8 cellular contexts compared by ENCODE assay signal in the genomic region with DNA sequence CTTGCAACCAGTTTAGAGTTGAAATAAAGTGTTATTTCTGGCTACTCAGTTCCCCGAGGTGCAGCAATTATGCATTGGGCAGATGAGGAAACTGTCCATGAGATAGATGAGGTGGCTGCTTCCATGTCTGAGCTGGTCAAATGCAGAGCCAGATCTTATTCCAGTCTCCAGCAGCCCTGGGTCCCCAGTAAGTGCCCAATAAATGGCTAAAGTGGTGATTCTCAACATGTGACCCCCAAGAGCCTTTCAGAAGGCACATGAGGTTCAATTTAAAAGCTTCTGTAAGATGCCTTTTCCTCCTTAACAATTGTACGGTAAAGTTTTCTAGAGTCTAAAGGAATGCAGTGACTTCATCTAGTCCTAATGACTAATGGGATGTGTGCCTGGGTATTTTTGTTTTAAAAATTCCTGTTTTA. TPM values are rescaled to one million over a fixed set of nuclear protein-coding genes. Genes with fewer than 3 reads are reported as not detected.
DNase-seq lines count a peak whose midpoint lies in the region; ATAC-seq and TF ChIP-seq lines count a peak whose summit lies in the region.

No MANE protein-coding gene starts in this region.

- no peaks in the 10 kb centered on the region for H3K79me1 ChIP-seq in neuronal stem cell (ENCODE audit: low read depth, low read length)

- H3K4me3 ChIP-seq in neuronal stem cell (ENCODE audit: low read length in 2 of 2), result no peak overlapping the region

- H3K9ac ChIP-seq in neuronal stem cell (ENCODE audit: low read depth, low read length, poor library complexity), result no peak overlapping the region

- H3K36me3 ChIP-seq in neuronal stem cell (replicated peaks in 1 of 2; ENCODE audit: control insufficient read depth in 2 of 2, insufficient read depth in 2 of 2, low read length in 2 of 2), result peaks cover 0 to 30% of the 10 kb centered on the region in 2 donors

- no peak overlapping the region for H2BK12ac ChIP-seq in neuronal stem cell (ENCODE audit: low read length)

- peaks cover 13% of the 10 kb centered on the region for H3K36me3 Mint-ChIP-seq in brain
- H3K36me3 Mint-ChIP-seq in activated T-helper 1 cell treated with anti-CD3 and anti-CD28 coated beads, Interleukin-12 subunit alpha, Interleukin-12 subunit beta, Interleukin-2, Interleukin-4 antibody, amounts not matched to agents 30 ng/mL and 10 ng/mL and 1 ng/mL, durations not matched to agents 14 hours and 24 hours and 36 hours (ENCODE audit: low read depth), result peaks cover 31% of the 10 kb centered on the region

- no peak overlapping the region for H3K23ac ChIP-seq in neuronal stem cell (ENCODE audit: low read depth, low read length, poor library complexity)

- no peaks in the 10 kb centered on the region for H3K9me3 ChIP-seq in neuronal stem cell (replicated peaks in 1 of 2; ENCODE audit: control insufficient read depth in 2 of 2, insufficient read depth in 1 of 2, low read depth in 1 of 2, low read length in 2 of 2)

- TF ChIP-seq CTCF in brain (conservative IDR thresholded peaks at IDR 0.05), result peak in 1 of 2 experiments; percentile 52

- no peak overlapping the region for H2BK5ac ChIP-seq in neuronal stem cell (ENCODE audit: low read length)

- H3K27ac ChIP-seq in neuronal stem cell (replicated peaks; ENCODE audit: low read length), result no peak overlapping the region

- no peak overlapping the region for H2BK15ac ChIP-seq in neuronal stem cell (ENCODE audit: low read length)

- H3K4me2 ChIP-seq in neuronal stem cell (ENCODE audit: insufficient read depth, low read length, poor library complexity, severe bottlenecking), result no peak overlapping the region

- H3K4me3 Mint-ChIP-seq in brain, result peak overlapping the region in 2 of 5 experiments; percentile 54 to 68
- no peak overlapping the region for H3K4me3 Mint-ChIP-seq in activated T-helper 1 cell treated with anti-CD3 and anti-CD28 coated beads, Interleukin-12 subunit alpha, Interleukin-12 subunit beta, Interleukin-2, Interleukin-4 antibody, amounts not matched to agents 30 ng/mL and 10 ng/mL and 1 ng/mL, durations not matched to agents 14 hours and 24 hours and 36 hours

- H2AK5ac ChIP-seq in neuronal stem cell (ENCODE audit: low read depth, low read length), result no peak overlapping the region

- WGBS in neuronal stem cell (ENCODE audit: extremely low coverage in 2 of 2, insufficient read length in 2 of 2, insufficient replicate concordance in 1 of 2), 2 donors, result no CpG with 5 or more reads among the region's 2 CpGs

- peaks cover 5 to 9% of the 10 kb centered on the region in 2 donors for H3K4me1 ChIP-seq in neuronal stem cell (ENCODE audit: control insufficient read depth in 2 of 2, insufficient read depth in 1 of 2, low read depth in 1 of 2, low read length in 2 of 2)

- no peaks in the 10 kb centered on the region for H3K27me3 ChIP-seq in neuronal stem cell (ENCODE audit: control insufficient read depth in 3 of 3, insufficient read depth in 3 of 3, low read depth in 1 of 3, low read length in 3 of 3)

- ATAC-seq in GM18502 (IDR thresholded peaks at IDR 0.05; ENCODE audit: poor library complexity, unreplicated experiment) (peak; percentile 10), HG02938 (IDR thresholded peaks at IDR 0.05; ENCODE audit: unreplicated experiment) (peak; percentile 14)

- H3K4ac ChIP-seq in neuronal stem cell (ENCODE audit: low read length), result no peak overlapping the region

- H3K9me3 Mint-ChIP-seq in brain, result no peaks in the 10 kb centered on the region
- H3K9me3 Mint-ChIP-seq in activated T-helper 1 cell treated with anti-CD3 and anti-CD28 coated beads, Interleukin-12 subunit alpha, Interleukin-12 subunit beta, Interleukin-2, Interleukin-4 antibody, amounts not matched to agents 30 ng/mL and 10 ng/mL and 1 ng/mL, durations not matched to agents 14 hours and 24 hours and 36 hours, result no peaks in the 10 kb centered on the region

- no peak for DNase-seq in neuronal stem cell (ENCODE audit: low spot score)
- no peak for DNase-seq in activated T-helper 1 cell treated with anti-CD3 and anti-CD28 coated beads, Interleukin-12 subunit alpha, Interleukin-12 subunit beta, Interleukin-2, Interleukin-4 antibody, amounts not matched to agents 30 ng/mL and 10 ng/mL and 1 ng/mL, durations not matched to agents 14 hours and 24 hours and 36 hours (ENCODE audit: low spot score)
- DNase-seq in NCI-H524 treated with DMSO at 0.1 percent for 48 hours (lab: John Stamatoyannopoulos, UW), result no peak
- no peak for DNase-seq in activated CD4-positive, alpha-beta T cell treated with anti-CD3 and anti-CD28 coated beads for 1 hour
- DNase-seq in DMS79 treated with DMSO at 0.1 percent for 48 hours (lab: John Stamatoyannopoulos, UW), result no peak

- no peak overlapping the region for H4K91ac ChIP-seq in neuronal stem cell (ENCODE audit: low read depth, low read length, poor library complexity)

- no peaks in the 10 kb centered on the region for H3K27me3 Mint-ChIP-seq in brain
- no peaks in the 10 kb centered on the region for H3K27me3 Mint-ChIP-seq in activated T-helper 1 cell treated with anti-CD3 and anti-CD28 coated beads, Interleukin-12 subunit alpha, Interleukin-12 subunit beta, Interleukin-2, Interleukin-4 antibody, amounts not matched to agents 30 ng/mL and 10 ng/mL and 1 ng/mL, durations not matched to agents 14 hours and 24 hours and 36 hours (ENCODE audit: insufficient read depth)

- no peak overlapping the region for H3K18ac ChIP-seq in neuronal stem cell (ENCODE audit: low read length)

- peak overlapping the region; percentile 87 for H2AFZ ChIP-seq in neuronal stem cell (ENCODE audit: low read length)

- intact Hi-C loops in activated T-helper 1 cell treated with anti-CD3 and anti-CD28 coated beads, Interleukin-12 subunit alpha, Interleukin-12 subunit beta, Interleukin-2, Interleukin-4 antibody, amounts not matched to agents 30 ng/mL and 10 ng/mL and 1 ng/mL, durations not matched to agents 14 hours and 24 hours and 36 hours (cut with micrococcal nuclease), result loop anchor here (1.0 to 2.0 kb wide), 3 partner anchors 17 to 82 kb away; a partner anchor contains a TSS

- no peak overlapping the region for H3K14ac ChIP-seq in neuronal stem cell (ENCODE audit: low read length)

- H2BK120ac ChIP-seq in neuronal stem cell (ENCODE audit: low read depth, low read length), result no peak overlapping the region

- H4K8ac ChIP-seq in neuronal stem cell (ENCODE audit: low read depth, low read length), result no peak overlapping the region

- H3K27ac Mint-ChIP-seq in brain, result peak overlapping the region in 4 of 5 experiments; percentile 42 to 95 (median 86)
- no peak overlapping the region for H3K27ac Mint-ChIP-seq in activated T-helper 1 cell treated with anti-CD3 and anti-CD28 coated beads, Interleukin-12 subunit alpha, Interleukin-12 subunit beta, Interleukin-2, Interleukin-4 antibody, amounts not matched to agents 30 ng/mL and 10 ng/mL and 1 ng/mL, durations not matched to agents 14 hours and 24 hours and 36 hours

- peaks cover 22% of the 10 kb centered on the region for H3K4me1 Mint-ChIP-seq in brain
- H3K4me1 Mint-ChIP-seq in activated T-helper 1 cell treated with anti-CD3 and anti-CD28 coated beads, Interleukin-12 subunit alpha, Interleukin-12 subunit beta, Interleukin-2, Interleukin-4 antibody, amounts not matched to agents 30 ng/mL and 10 ng/mL and 1 ng/mL, durations not matched to agents 14 hours and 24 hours and 36 hours (ENCODE audit: low read depth), result peaks cover 28% of the 10 kb centered on the region

RNA-seq across cellular contexts. Expression of a gene that starts 17.5 kb away (rescaled TPM):
- 168 TPM for polyA plus RNA-seq in brain (ENCODE audit: insufficient read depth, low read depth, low replicate concordance)
- polyA plus RNA-seq in neuronal stem cell (2013, experiment 1 of 2), result 156 TPM
- 162 TPM for polyA plus RNA-seq in neuronal stem cell (2013, experiment 2 of 2)
- 72.5 and 83.7 TPM in 2 replicates for total RNA-seq in activated T-helper 1 cell treated with anti-CD3 and anti-CD28 coated beads, Interleukin-12 subunit alpha, Interleukin-12 subunit beta, Interleukin-2, Interleukin-4 antibody, amounts not matched to agents 30 ng/mL and 10 ng/mL and 1 ng/mL, durations not matched to agents 14 hours and 24 hours and 36 hours

RNA-seq across cellular contexts. Expression of a gene that starts 30.8 kb away (rescaled TPM):
- 65.2 TPM for polyA plus RNA-seq in brain (ENCODE audit: insufficient read depth, low read depth, low replicate concordance)
- 94.4 TPM for polyA plus RNA-seq in neuronal stem cell (2013, experiment 1 of 2)
- 100 TPM for polyA plus RNA-seq in neuronal stem cell (2013, experiment 2 of 2)
- 340 and 348 TPM in 2 replicates for total RNA-seq in activated T-helper 1 cell treated with anti-CD3 and anti-CD28 coated beads, Interleukin-12 subunit alpha, Interleukin-12 subunit beta, Interleukin-2, Interleukin-4 antibody, amounts not matched to agents 30 ng/mL and 10 ng/mL and 1 ng/mL, durations not matched to agents 14 hours and 24 hours and 36 hours

RNA-seq across cellular contexts. Expression of a gene that starts 54.3 kb away (rescaled TPM):
- polyA plus RNA-seq in brain (ENCODE audit: insufficient read depth, low read depth, low replicate concordance), result 920 TPM
- polyA plus RNA-seq in neuronal stem cell (2013, experiment 1 of 2), result 393 TPM
- 374 TPM for polyA plus RNA-seq in neuronal stem cell (2013, experiment 2 of 2)
- not detected in 2 replicates for total RNA-seq in activated T-helper 1 cell treated with anti-CD3 and anti-CD28 coated beads, Interleukin-12 subunit alpha, Interleukin-12 subunit beta, Interleukin-2, Interleukin-4 antibody, amounts not matched to agents 30 ng/mL and 10 ng/mL and 1 ng/mL, durations not matched to agents 14 hours and 24 hours and 36 hours
